ENCODE assay signal across 1 cellular context in genomic region chr4:178271386-178271785, GRCh38.
TF ChIP-seq lines count a peak whose summit lies in the region.

No MANE protein-coding gene starts in this region.

TF ChIP-seq in HepG2, 621 proteins besides CTCF, POLR2A, EP300 and RAD21 (continued from another document):
- no peak for TF ChIP-seq POLR2AphosphoS5 (IDR thresholded peaks at IDR 0.05; ENCODE audit: low read depth, low read length)
- TF ChIP-seq DNMT1 (CRISPR knock-in tag; IDR thresholded peaks at IDR 0.05): no peak
- TF ChIP-seq ZNF101 (CRISPR knock-in tag; IDR thresholded peaks at IDR 0.05; ENCODE audit: borderline replicate concordance, low read depth): no peak
- no peak for TF ChIP-seq ZNF296 (CRISPR knock-in tag; conservative IDR thresholded peaks at IDR 0.05)
- TF ChIP-seq ZNF580 (CRISPR knock-in tag; IDR thresholded peaks at IDR 0.05; ENCODE audit: borderline replicate concordance, low read depth): no peak
- no peak for TF ChIP-seq ZSCAN5A (CRISPR knock-in tag; IDR thresholded peaks at IDR 0.05; ENCODE audit: borderline replicate concordance)
- TF ChIP-seq ZNF782 (CRISPR knock-in tag; IDR thresholded peaks at IDR 0.05; ENCODE audit: borderline replicate concordance): no peak
